9 cellular contexts compared by ENCODE assay signal in the genomic region with DNA sequence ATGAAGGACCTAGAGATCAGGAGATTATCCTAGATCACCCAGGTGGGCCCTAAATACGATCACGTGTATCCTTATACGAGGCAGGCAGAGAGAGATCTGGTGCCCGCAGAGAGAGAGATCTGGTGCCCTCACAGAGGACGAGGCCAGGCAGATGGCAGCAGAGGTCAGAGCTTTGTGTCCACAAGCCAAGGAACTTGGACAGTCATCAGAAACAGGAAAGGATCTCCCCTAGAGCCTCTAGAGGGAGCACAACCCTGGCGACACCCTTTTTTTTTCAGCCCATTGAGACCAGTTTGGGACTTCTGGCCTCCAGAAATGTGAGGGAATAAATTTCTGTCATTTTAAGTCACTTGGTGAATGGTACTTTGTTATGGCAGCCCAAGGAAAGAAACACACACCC. TPM values are rescaled to one million over a fixed set of nuclear protein-coding genes. Genes with fewer than 3 reads are reported as not detected.
A peak's percentile ranks its signal among the peaks of the same experiment; 100 is the strongest.
DNase-seq lines count a peak whose midpoint lies in the region; ATAC-seq and TF ChIP-seq lines count a peak whose summit lies in the region.
"Had no signal": no experiment of that assay in that cellular context is flagged by ENCODE, and none has a peak within 500 bp of the region (broad histone marks: within the 10 kb centered on the region; RNA-seq: fewer than 3 reads in every experiment).

No MANE protein-coding gene starts in this region.

- intact Hi-C loops in Caco-2 (cut with micrococcal nuclease; ENCODE audit: unreplicated experiment): loop anchor here (1.0 kb wide), 2 partner anchors 25 to 47 kb away; partner anchors contain the start of gene TIMP3
- intact Hi-C loops in activated naive CD4-positive, alpha-beta T cell treated with anti-CD3 and anti-CD28 coated beads for 36 hours (cut with micrococcal nuclease): no loop called here

- TF ChIP-seq CTCF in Caco-2 (IDR thresholded peaks at IDR 0.05; ENCODE audit: insufficient read depth in 1 of 2, low read depth in 1 of 2, low read length in 1 of 2, severe bottlenecking in 1 of 2, unreplicated experiment in 1 of 2) (peak; percentile 61 to 71), HL-60 (IDR thresholded peaks at IDR 0.05; ENCODE audit: insufficient read depth, low read length) (peak; percentile 18), VCaP (conservative IDR thresholded peaks at IDR 0.05) (peak; percentile 34; the same call in 1 of the 2 replicates)

- CTCF ChIA-PET in Caco-2 (lab: Charles Lee): interaction anchor here (0.9 to 2.3 kb wide), 2 partner anchors 21 to 114 kb away, joined by 3 to 11 read pairs; no protein-coding TSS in a partner anchor
- CTCF ChIA-PET in activated naive CD4-positive, alpha-beta T cell treated with anti-CD3 and anti-CD28 coated beads for 36 hours (lab: Charles Lee): interaction anchor here (0.9 kb wide), 1 partner anchor 21 kb away, joined by 5 read pairs; no protein-coding TSS in a partner anchor

- H3K36me3 ChIP-seq in Caco-2 (ENCODE audit: control insufficient read depth, insufficient read depth, low read length): no peaks in the 10 kb centered on the region

- DNase-seq in Caco-2: peak; percentile 50 to 58
- DNase-seq in HL-60 (ENCODE audit: low read depth in 1 of 2, low spot score in 1 of 2): peak in 1 of 2 experiments; percentile 4
- DNase-seq in left lobe of liver (ENCODE audit: low spot score): peak; percentile 81
- DNase-seq in HCEC 1CT: no peak
- DNase-seq in NCI-H1417 (lab: John Stamatoyannopoulos, UW): no peak
- DNase-seq in activated CD4-positive, alpha-beta T cell treated with anti-CD3 and anti-CD28 coated beads for 1 hour: no peak
- no peak for DNase-seq in activated naive CD4-positive, alpha-beta T cell treated with anti-CD3 and anti-CD28 coated beads for 36 hours
- DNase-seq: activated CD4-positive, alpha-beta T cell treated with anti-CD3 and anti-CD28 coated beads for 36 hours had no signal

- H3K27ac ChIP-seq in HL-60 (replicated peaks): no peak overlapping the region
- no peak overlapping the region for H3K27ac ChIP-seq in VCaP

- ATAC-seq in left lobe of liver: peak; percentile 85
- ATAC-seq: activated CD4-positive, alpha-beta T cell treated with anti-CD3 and anti-CD28 coated beads for 36 hours had no signal

- H3K4me3 ChIP-seq in Caco-2 (ENCODE audit: low read depth, low read length) (no peak overlapping the region), HL-60 (replicated peaks; ENCODE audit: insufficient read depth, low read length) (no peak overlapping the region)

- BruUV-seq in Caco-2 (replicated peaks; lab: Mats Ljungman, UMichigan): no TSS peak

- H3K27me3 ChIP-seq in Caco-2 (replicated peaks; ENCODE audit: control insufficient read depth, insufficient read depth, low read length): no peaks in the 10 kb centered on the region
- H3K27me3 ChIP-seq in HL-60 (ENCODE audit: insufficient read depth, poor library complexity, severe bottlenecking): no peaks in the 10 kb centered on the region

- no peak overlapping the region for H3K4me3 Mint-ChIP-seq in Caco-2 (ENCODE audit: unreplicated experiment)
- no peak overlapping the region for H3K4me3 Mint-ChIP-seq in activated naive CD4-positive, alpha-beta T cell treated with anti-CD3 and anti-CD28 coated beads for 36 hours
- H3K4me3 Mint-ChIP-seq: activated CD4-positive, alpha-beta T cell treated with anti-CD3 and anti-CD28 coated beads for 36 hours had no signal

- no peaks in the 10 kb centered on the region for H3K27me3 Mint-ChIP-seq in Caco-2 (ENCODE audit: insufficient read depth, unreplicated experiment)
- peaks cover under 1% of the 10 kb centered on the region for H3K27me3 Mint-ChIP-seq in activated naive CD4-positive, alpha-beta T cell treated with anti-CD3 and anti-CD28 coated beads for 36 hours (ENCODE audit: low read depth)
- H3K27me3 Mint-ChIP-seq: activated CD4-positive, alpha-beta T cell treated with anti-CD3 and anti-CD28 coated beads for 36 hours had no signal

- H3K4me1 ChIP-seq in Caco-2: peaks cover 11% of the 10 kb centered on the region

- H3K27ac Mint-ChIP-seq in Caco-2 (ENCODE audit: unreplicated experiment): no peak overlapping the region
- H3K27ac Mint-ChIP-seq in activated naive CD4-positive, alpha-beta T cell treated with anti-CD3 and anti-CD28 coated beads for 36 hours: no peak overlapping the region
- H3K27ac Mint-ChIP-seq: activated CD4-positive, alpha-beta T cell treated with anti-CD3 and anti-CD28 coated beads for 36 hours had no signal

- H3K36me3 Mint-ChIP-seq in Caco-2 (ENCODE audit: insufficient read depth, unreplicated experiment): peaks cover 8% of the 10 kb centered on the region
- H3K36me3 Mint-ChIP-seq in activated naive CD4-positive, alpha-beta T cell treated with anti-CD3 and anti-CD28 coated beads for 36 hours (ENCODE audit: low read depth): no peaks in the 10 kb centered on the region

- H3K9me3 ChIP-seq in Caco-2: no peaks in the 10 kb centered on the region

- POLR2A ChIA-PET in Caco-2 (lab: Charles Lee): no interaction called here

- H3K4me1 Mint-ChIP-seq in Caco-2 (ENCODE audit: low read depth, unreplicated experiment): peaks cover 12% of the 10 kb centered on the region
- no peaks in the 10 kb centered on the region for H3K4me1 Mint-ChIP-seq in activated naive CD4-positive, alpha-beta T cell treated with anti-CD3 and anti-CD28 coated beads for 36 hours (ENCODE audit: low read depth)
- H3K4me1 Mint-ChIP-seq: activated CD4-positive, alpha-beta T cell treated with anti-CD3 and anti-CD28 coated beads for 36 hours had no signal

- H3K9me3 Mint-ChIP-seq in Caco-2 (ENCODE audit: unreplicated experiment): peaks cover 9% of the 10 kb centered on the region
- no peaks in the 10 kb centered on the region for H3K9me3 Mint-ChIP-seq in activated naive CD4-positive, alpha-beta T cell treated with anti-CD3 and anti-CD28 coated beads for 36 hours

RNA-seq across cellular contexts. Expression of gene TIMP3, which starts 25.5 kb away (rescaled TPM):
- total RNA-seq in Caco-2 (2022) (72.8 and 86.4 TPM in 2 replicates), left lobe of liver (26.7 TPM)
- total RNA-seq in activated naive CD4-positive, alpha-beta T cell treated with anti-CD3 and anti-CD28 coated beads for 36 hours: not detected
- total RNA-seq: activated CD4-positive, alpha-beta T cell treated with anti-CD3 and anti-CD28 coated beads for 36 hours had no signal

Comparison
In these comparisons a context has a peak if more than half of its experiments do, and no peak if none do; other contexts are left out.
1. DNase-seq: peak in Caco-2 (2 of 2) and left lobe of liver (single experiment); none in HCEC 1CT (single experiment), NCI-H1417 (0 of 3), activated CD4-positive, alpha-beta T cell treated with anti-CD3 and anti-CD28 coated beads for 1 hour (single experiment) and activated naive CD4-positive, alpha-beta T cell treated with anti-CD3 and anti-CD28 coated beads for 36 hours (single experiment).
2. RNA of gene TIMP3, which starts 25.5 kb away (total RNA-seq): 72.8 to 86.4 TPM in Caco-2 and 26.7 TPM in left lobe of liver (single experiment); not detected in activated naive CD4-positive, alpha-beta T cell treated with anti-CD3 and anti-CD28 coated beads for 36 hours; every median in the first group is over 10 times any median in the second.
3. Peak in every context shown above with its lines, with median percentiles within 50 percentile points of each other: CTCF ChIP-seq.